Comparison of ENCODE assay signal across 1 cellular context in the genomic region with DNA sequence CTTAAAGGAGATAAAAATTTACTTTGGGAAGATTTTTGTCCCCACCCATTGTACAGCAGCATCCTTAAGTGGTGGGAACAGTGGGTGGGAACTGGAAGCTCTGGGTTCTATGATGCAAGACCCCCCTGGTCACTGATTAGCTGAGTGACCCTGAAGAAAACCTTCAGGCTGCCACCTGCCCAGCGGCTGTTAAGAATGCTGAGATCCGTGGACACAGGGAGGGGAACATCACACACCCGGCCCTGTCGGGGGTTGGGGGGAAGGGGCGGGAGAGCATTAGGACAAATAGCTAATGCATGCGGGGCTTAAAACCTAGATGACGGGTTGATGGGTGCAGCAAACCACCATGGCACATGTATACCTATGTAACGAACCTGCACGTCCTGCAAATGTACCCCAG.
TF ChIP-seq lines count a peak whose summit lies in the region.

No MANE protein-coding gene starts in this region.

TF ChIP-seq in endothelial cell of umbilical vein, 7 proteins besides CTCF, POLR2A, EP300 and RAD21:
- TF ChIP-seq MAX (IDR thresholded peaks at IDR 0.05; ENCODE audit: insufficient read depth, insufficient read length), result no peak
- TF ChIP-seq JUN (IDR thresholded peaks at IDR 0.05; ENCODE audit: borderline replicate concordance, insufficient read depth, insufficient read length, low read depth), result no peak
- TF ChIP-seq EZH2 (IDR thresholded peaks at IDR 0.05; ENCODE audit: borderline replicate concordance, low read depth, low read length, severe bottlenecking), result no peak
- TF ChIP-seq GATA2 (IDR thresholded peaks at IDR 0.05; ENCODE audit: insufficient read depth, insufficient read length, low read depth, low read length), result no peak
- no peak for TF ChIP-seq POLR2AphosphoS5 (IDR thresholded peaks at IDR 0.05; ENCODE audit: insufficient read depth, low read depth, low read length)
- no peak for TF ChIP-seq FOS (IDR thresholded peaks at IDR 0.05; ENCODE audit: borderline replicate concordance, insufficient read depth, low read length)
- TF ChIP-seq MYC (IDR thresholded peaks at IDR 0.05; ENCODE audit: low read depth, low read length), result no peak
